Comparison of ENCODE assay signal across 8 cellular contexts in genomic region chr2:55232863-55233657, GRCh38. TPM values are rescaled to one million over a fixed set of nuclear protein-coding genes. Genes with fewer than 3 reads are reported as not detected.
DNase-seq lines count a peak whose midpoint lies in the region; ATAC-seq and TF ChIP-seq lines count a peak whose summit lies in the region.

No MANE protein-coding gene starts in this region.

- peaks cover 29% of the 10 kb centered on the region for H3K4me1 ChIP-seq in upper lobe of right lung

- peak overlapping the region; percentile 80 for H3K4me3 ChIP-seq in upper lobe of right lung

- H3K9me3 Mint-ChIP-seq in CD4-positive, alpha-beta T cell = peaks cover 2% of the 10 kb centered on the region
- H3K9me3 Mint-ChIP-seq in activated T-cell treated with anti-CD3 and anti-CD28 coated beads, Interleukin-2, amount 50 U/mL, for 4 hours = no peaks in the 10 kb centered on the region
- H3K9me3 Mint-ChIP-seq in neural crest cell = no peaks in the 10 kb centered on the region

- peaks cover 45% of the 10 kb centered on the region for H3K36me3 ChIP-seq in upper lobe of right lung

- CTCF ChIA-PET in CD4-positive, alpha-beta T cell (lab: Charles Lee) = interaction anchor here (0.9 to 1.4 kb wide), 3 partner anchors 9 to 13 kb away, joined by 4 to 7 read pairs (median 4); no protein-coding TSS in a partner anchor

- DNase-seq in CD4-positive, alpha-beta T cell = peak; percentile 17 to 57 (median 42)
- peak; percentile 40 for DNase-seq in M059J (ENCODE audit: low read depth)
- peak; percentile 36 for DNase-seq in activated T-cell treated with anti-CD3 and anti-CD28 coated beads, Interleukin-2, amount 50 U/mL, for 4 hours
- peak; percentile 6 for DNase-seq in fibroblast of gingiva (ENCODE audit: low read depth)
- no peak for DNase-seq in neural crest cell (ENCODE audit: low read depth, low spot score)
- peak; percentile 79 for DNase-seq in upper lobe of right lung

- H3K27ac ChIP-seq in CD4-positive, alpha-beta T cell (ENCODE audit: low read depth, low read length) = peak overlapping the region; percentile 97
- peak overlapping the region; percentile 96 for H3K27ac ChIP-seq in upper lobe of right lung

- POLR2A ChIA-PET in CD4-positive, alpha-beta T cell (lab: Charles Lee) = interaction anchor here (0.6 to 1.8 kb wide), 22 partner anchors 9 to 1466 kb away, joined by 3 to 71 read pairs (median 4); partner anchors contain the start of genes ACYP2, CFAP36, CHAC2 and MTIF2

- H3K27me3 Mint-ChIP-seq in CD4-positive, alpha-beta T cell = no peaks in the 10 kb centered on the region
- no peaks in the 10 kb centered on the region for H3K27me3 Mint-ChIP-seq in activated T-cell treated with anti-CD3 and anti-CD28 coated beads, Interleukin-2, amount 50 U/mL, for 4 hours (ENCODE audit: low read depth)
- H3K27me3 Mint-ChIP-seq in neural crest cell (ENCODE audit: low read depth) = no peaks in the 10 kb centered on the region

- no peak for TF ChIP-seq CTCF in CD4-positive, alpha-beta T cell (IDR thresholded peaks at IDR 0.05)
- TF ChIP-seq CTCF in neural crest cell (conservative IDR thresholded peaks at IDR 0.05) = no peak
- TF ChIP-seq CTCF in upper lobe of right lung (IDR thresholded peaks at IDR 0.05) = no peak

- ATAC-seq in CD4-positive, alpha-beta T cell (ENCODE audit: poor library complexity) = peak; percentile 28
- ATAC-seq in GM21526 (IDR thresholded peaks at IDR 0.05; ENCODE audit: low FRiP score, unreplicated experiment) (peak; percentile 15), upper lobe of right lung (peak; percentile 43), GM18868 (IDR thresholded peaks at IDR 0.05; ENCODE audit: unreplicated experiment) (no peak)
- ATAC-seq in activated T-cell treated with anti-CD3 and anti-CD28 coated beads, Interleukin-2, amount 50 U/mL, for 4 hours = peak; percentile 29 to 41

- no peaks in the 10 kb centered on the region for H3K9me3 ChIP-seq in CD4-positive, alpha-beta T cell (ENCODE audit: control insufficient read depth, low read length)
- no peaks in the 10 kb centered on the region for H3K9me3 ChIP-seq in upper lobe of right lung

- peak overlapping the region; percentile 95 for H3K4me3 Mint-ChIP-seq in CD4-positive, alpha-beta T cell
- H3K4me3 Mint-ChIP-seq in activated T-cell treated with anti-CD3 and anti-CD28 coated beads, Interleukin-2, amount 50 U/mL, for 4 hours = peak overlapping the region; percentile 98
- H3K4me3 Mint-ChIP-seq in neural crest cell = peak overlapping the region; percentile 95

- intact Hi-C loops in CD4-positive, alpha-beta T cell (cut with DNase I, micrococcal nuclease) = loop anchor here (1.0 to 10.0 kb wide), 9 partner anchors 34 to 1448 kb away; partner anchors contain the start of genes CFAP36 (in 2 of the 2), ASB3 (in 1 of the 2), ERLEC1 (in 1 of the 2) and PPP4R3B (in 1 of the 2)
- intact Hi-C loops in upper lobe of right lung (cut with DNase I) = no loop called here

- H3K36me3 Mint-ChIP-seq in CD4-positive, alpha-beta T cell (ENCODE audit: low read depth) = peaks cover 63% of the 10 kb centered on the region
- peaks cover 35% of the 10 kb centered on the region for H3K36me3 Mint-ChIP-seq in activated T-cell treated with anti-CD3 and anti-CD28 coated beads, Interleukin-2, amount 50 U/mL, for 4 hours (ENCODE audit: insufficient read depth)
- peaks cover 12% of the 10 kb centered on the region for H3K36me3 Mint-ChIP-seq in neural crest cell (ENCODE audit: low read depth)

- H3K27me3 ChIP-seq in CD4-positive, alpha-beta T cell (ENCODE audit: control insufficient read depth, insufficient read depth, low read length) = no peaks in the 10 kb centered on the region
- no peaks in the 10 kb centered on the region for H3K27me3 ChIP-seq in upper lobe of right lung

- H3K4me1 Mint-ChIP-seq in CD4-positive, alpha-beta T cell (ENCODE audit: low read depth) = peaks cover 76% of the 10 kb centered on the region
- peaks cover 55% of the 10 kb centered on the region for H3K4me1 Mint-ChIP-seq in activated T-cell treated with anti-CD3 and anti-CD28 coated beads, Interleukin-2, amount 50 U/mL, for 4 hours (ENCODE audit: low read depth)
- H3K4me1 Mint-ChIP-seq in neural crest cell = peaks cover 50% of the 10 kb centered on the region

- peak overlapping the region; percentile 92 for H3K27ac Mint-ChIP-seq in CD4-positive, alpha-beta T cell
- peak overlapping the region; percentile 97 for H3K27ac Mint-ChIP-seq in neural crest cell (ENCODE audit: unreplicated experiment)

RNA-seq across cellular contexts. Expression of gene RPS27A, which starts 0.6 kb away (rescaled TPM):
- total RNA-seq in CD4-positive, alpha-beta T cell = 1,000 to 10,000 TPM; 2,201 to 2,315 TPM
- 1,237 and 1,604 TPM in 2 replicates for total RNA-seq in M059J (2014; rRNA removed; shearing (Covaris generic))
- 1,000 to 10,000 TPM; 1,450 to 1,497 (median 1,473) TPM for total RNA-seq in activated T-cell treated with anti-CD3 and anti-CD28 coated beads, Interleukin-2, amount 50 U/mL, for 4 hours
- 901 and 948 TPM in 2 replicates for total RNA-seq in neural crest cell
- total RNA-seq in upper lobe of right lung = 706 TPM

RNA-seq across cellular contexts. Expression of gene CLHC1, which starts 1.0 kb away (rescaled TPM):
- total RNA-seq in CD4-positive, alpha-beta T cell = 1 to 10 TPM; 4.4 TPM
- 1.2 and 3.9 TPM in 2 replicates for total RNA-seq in M059J (2014; rRNA removed; shearing (Covaris generic))
- 1 to 10 TPM; 2.8 to 4.3 (median 3.6) TPM for total RNA-seq in activated T-cell treated with anti-CD3 and anti-CD28 coated beads, Interleukin-2, amount 50 U/mL, for 4 hours
- total RNA-seq in neural crest cell (22.5 and 23.0 TPM in 2 replicates), upper lobe of right lung (12.3 TPM)

RNA-seq across cellular contexts. Expression of gene MTIF2, which starts 36.0 kb away (rescaled TPM):
- total RNA-seq in CD4-positive, alpha-beta T cell = 10 to 100 TPM; 13.0 to 15.6 TPM
- 18.4 and 24.7 TPM in 2 replicates for total RNA-seq in M059J (2014; rRNA removed; shearing (Covaris generic))
- 10 to 100 TPM; 55.6 to 59.8 (median 58.1) TPM for total RNA-seq in activated T-cell treated with anti-CD3 and anti-CD28 coated beads, Interleukin-2, amount 50 U/mL, for 4 hours
- total RNA-seq in neural crest cell = 30.4 and 32.9 TPM in 2 replicates
- 19.6 TPM for total RNA-seq in upper lobe of right lung
